In the genomic region with DNA sequence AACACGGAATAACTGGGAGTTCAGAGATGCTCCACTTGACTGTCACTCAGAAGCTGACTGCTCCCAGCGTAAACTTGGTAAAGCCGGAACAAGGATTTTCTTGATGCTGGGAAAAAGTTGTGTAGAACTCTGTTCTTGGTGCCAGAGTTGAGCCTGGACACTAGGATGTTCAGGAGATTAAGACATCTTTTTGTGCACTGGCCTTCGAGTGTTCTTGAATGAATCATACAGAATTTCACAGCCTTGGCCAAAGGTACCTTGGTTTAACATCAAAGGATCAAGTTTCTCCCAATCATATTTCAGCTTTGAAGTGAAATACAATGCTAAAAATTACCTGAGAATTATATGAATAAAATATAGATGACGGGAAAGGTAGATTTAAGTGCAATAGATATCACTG, we compare ENCODE assay signal across 6 cellular contexts.
DNase-seq lines count a peak whose midpoint lies in the region; ATAC-seq, FAIRE-seq and TF ChIP-seq lines count a peak whose summit lies in the region.
"Not testable (repeated sequence)": the region's sequence is repeated elsewhere in the genome, so short reads cannot be mapped to it uniquely, and the experiment has no call there.

No MANE protein-coding gene starts in this region.

- H3K79me1 ChIP-seq in H1 (ENCODE audit: low read depth, low read length) = not testable (repeated sequence)

- in situ Hi-C loops in K562 (cut with MboI) = loop anchor here (5.0 kb wide), 1 partner anchor 499 kb away; no protein-coding TSS in a partner anchor

- H3K4me1 ChIP-seq in K562 (replicated peaks in 1 of 2; ENCODE audit: control insufficient read depth in 2 of 2, insufficient read depth in 2 of 2, low read length in 2 of 2); H1 (replicated peaks in 1 of 4; ENCODE audit: control insufficient read depth in 3 of 4, insufficient read depth in 4 of 4, low read length in 3 of 4); kidney (ENCODE audit: control insufficient read depth in 1 of 2, insufficient read depth in 1 of 2, low read depth in 1 of 2, low read length in 2 of 2): not testable (repeated sequence)

- H3K27me3 Mint-ChIP-seq in T-helper 17 cell = not testable (repeated sequence)

- H2AK5ac ChIP-seq in H1 (ENCODE audit: low read depth, low read length) = not testable (repeated sequence)

- H3K23me2 ChIP-seq in H1 (ENCODE audit: low read depth, low read length) = not testable (repeated sequence)

- not testable (repeated sequence) for DNase-seq in GM12891 (ENCODE audit: insufficient read length, low spot score); H54 (ENCODE audit: insufficient read length, low spot score); T-helper 17 cell; K562 (ENCODE audit: extremely low read depth in 1 of 4, low spot score in 3 of 4); H1 (ENCODE audit: low read depth in 1 of 2, low spot score in 2 of 2); kidney

- not testable (repeated sequence) for H3K27me3 ChIP-seq in K562 (ENCODE audit: control insufficient read depth in 2 of 2, insufficient read depth in 2 of 2, low read length in 2 of 2); H1 (replicated peaks in 1 of 4; ENCODE audit: control insufficient read depth in 3 of 4, extremely low read depth in 1 of 4, insufficient read depth in 3 of 4, low read length in 3 of 4)

- H4K20me1 ChIP-seq in K562 (replicated peaks; ENCODE audit: control insufficient read depth, insufficient read depth, low read length); H1 (replicated peaks in 1 of 2; ENCODE audit: control insufficient read depth in 1 of 2, insufficient read depth in 2 of 2, low read length in 2 of 2): not testable (repeated sequence)

- not testable (repeated sequence) for H2BK120ac ChIP-seq in H1 (replicated peaks; ENCODE audit: low read depth, low read length)

- BruUV-seq in K562 (replicated peaks; lab: Mats Ljungman, UMichigan) = not testable (repeated sequence)

- not testable (repeated sequence) for H3K4ac ChIP-seq in H1 (replicated peaks; ENCODE audit: insufficient read length, low read depth, low read length)

- not testable (repeated sequence) for H2BK20ac ChIP-seq in H1 (ENCODE audit: low read length)

- not testable (repeated sequence) for H4K8ac ChIP-seq in H1 (ENCODE audit: extremely low read depth, insufficient read depth, low read length)

- not testable (repeated sequence) for H3K4me2 ChIP-seq in K562 (ENCODE audit: insufficient read depth, low read length); H1 (ENCODE audit: insufficient read depth in 1 of 2, low read depth in 2 of 2, low read length in 2 of 2)

- not testable (repeated sequence) for TF ChIP-seq EP300 in K562 (IDR thresholded peaks at IDR 0.05; ENCODE audit: low read length); H1 (IDR thresholded peaks at IDR 0.05; ENCODE audit: borderline replicate concordance in 1 of 2, low read depth in 2 of 2, low read length in 2 of 2)

- peak overlapping the region; percentile 9 for H3K27ac Mint-ChIP-seq in T-helper 17 cell

- not testable (repeated sequence) for TF ChIP-seq CTCF in K562 (IDR thresholded peaks at IDR 0.05 in 2 of 3, conservative IDR thresholded peaks at IDR 0.05 in 1 of 3; ENCODE audit: insufficient read depth in 2 of 3, low read depth in 1 of 3, low read length in 3 of 3); H1 (IDR thresholded peaks at IDR 0.05; ENCODE audit: control extremely low read depth in 1 of 3, insufficient read depth in 1 of 3, low read depth in 1 of 3, low read length in 3 of 3); kidney (IDR thresholded peaks at IDR 0.05; ENCODE audit: borderline replicate concordance, extremely low read depth, insufficient read depth)

- not testable (repeated sequence) for H3K27ac ChIP-seq in K562 (ENCODE audit: extremely low read depth, low read depth, low read length); H1 (ENCODE audit: low read depth, low read length); kidney (ENCODE audit: low read depth in 2 of 2, low read length in 2 of 2)

- not testable (repeated sequence) for H3K36me3 Mint-ChIP-seq in T-helper 17 cell (ENCODE audit: low read depth)

- not testable (repeated sequence) for H4K91ac ChIP-seq in H1 (replicated peaks; ENCODE audit: insufficient read length, low read length)

- POLR2A ChIA-PET in K562 (lab: Yijun Ruan, JAX); H1 (lab: Charles Lee; ENCODE audit: partially characterized antibody): not testable (repeated sequence)

- not testable (repeated sequence) for H3K23ac ChIP-seq in H1 (ENCODE audit: insufficient read length)

- not testable (repeated sequence) for H2BK15ac ChIP-seq in H1 (ENCODE audit: low read length)

- H3K36me3 ChIP-seq in K562 (ENCODE audit: control insufficient read depth, insufficient read depth, low read length) = peaks cover 11% of the 10 kb centered on the region; the same call in 1 of the 3 replicates
- not testable (repeated sequence) for H3K36me3 ChIP-seq in H1 (ENCODE audit: control insufficient read depth in 2 of 4, insufficient read depth in 4 of 4, low read length in 3 of 4); kidney (ENCODE audit: control insufficient read depth in 1 of 2, insufficient read depth in 2 of 2, low read length in 2 of 2)

- H3K56ac ChIP-seq in H1 (replicated peaks; ENCODE audit: insufficient read length, low read depth, low read length) = not testable (repeated sequence)

- ATAC-seq in T-helper 17 cell, K562: not testable (repeated sequence)

- not testable (repeated sequence) for TF ChIP-seq POLR2A in GM12891 (IDR thresholded peaks at IDR 0.05; ENCODE audit: low read depth, low read length); H54 (IDR thresholded peaks at IDR 0.05; ENCODE audit: low read depth, low read length); K562 (conservative IDR thresholded peaks at IDR 0.05); H1 (IDR thresholded peaks at IDR 0.05; ENCODE audit: control extremely low read depth in 1 of 2, low read depth in 2 of 2, low read length in 2 of 2)

- H3K9ac ChIP-seq in K562 (ENCODE audit: insufficient read depth in 1 of 2, low read depth in 2 of 2, low read length in 2 of 2); H1 (replicated peaks in 1 of 4; ENCODE audit: extremely low read depth in 1 of 4, low read depth in 3 of 4, low read length in 3 of 4); kidney (ENCODE audit: low read length in 2 of 2): not testable (repeated sequence)

- not testable (repeated sequence) for H3K4me3 ChIP-seq in K562; H1 (ENCODE audit: extremely low read depth in 1 of 4, insufficient read depth in 2 of 4, low read depth in 3 of 4, low read length in 4 of 4); kidney (ENCODE audit: low read length in 2 of 2)

- H3K9me1 ChIP-seq in K562 (ENCODE audit: control insufficient read depth, insufficient read depth, low read length) = not testable (repeated sequence)

- 38% methylated on average over 3 of the region's 5 CpGs for WGBS in K562 (ENCODE audit: insufficient coverage, low coverage, missing lambda C conversion rate)
- 90% methylated on average over 3 of the region's 5 CpGs; no CpG with 5 or more reads in 1 of the 2 experiments for WGBS in H1 (ENCODE audit: extremely low coverage in 1 of 2, insufficient coverage in 1 of 2, insufficient read length in 1 of 2, insufficient replicate concordance in 2 of 2, low coverage in 1 of 2, low lambda C conversion rate in 2 of 2, missing lambda C conversion rate in 1 of 2), 2 experiments

- not testable (repeated sequence) for H4K5ac ChIP-seq in H1 (ENCODE audit: insufficient read length, low read depth, low read length)

- H3K9me3 ChIP-seq in T-helper 17 cell (ENCODE audit: control insufficient read depth, low read length, poor library complexity, severe bottlenecking); K562 (replicated peaks; ENCODE audit: control insufficient read depth, insufficient read depth, low read depth, low read length); H1 (ENCODE audit: insufficient read depth in 2 of 2, low read depth in 1 of 2, low read length in 1 of 2); kidney (ENCODE audit: control insufficient read depth in 1 of 2, low read length in 2 of 2): not testable (repeated sequence)

- H3K18ac ChIP-seq in H1 (ENCODE audit: extremely low read depth, low read length) = not testable (repeated sequence)

- CTCF ChIA-PET in K562 (lab: Yijun Ruan, JAX; ENCODE audit: low intra/inter-chr PET ratio); H1 (lab: Charles Lee; ENCODE audit: partially characterized antibody): not testable (repeated sequence)

- H3K4me1 Mint-ChIP-seq in T-helper 17 cell = not testable (repeated sequence)

- H2BK12ac ChIP-seq in H1 (ENCODE audit: low read depth, low read length) = not testable (repeated sequence)

- not testable (repeated sequence) for H3K4me3 Mint-ChIP-seq in T-helper 17 cell

- not testable (repeated sequence) for H2AFZ ChIP-seq in K562 (ENCODE audit: low read depth, low read length); H1 (ENCODE audit: low read length)

- intact Hi-C loops in K562 (cut with micrococcal nuclease); kidney (cut with DNase I): not testable (repeated sequence)

- FAIRE-seq in GM12891 (lab: Jason Lieb, UNC) (peak; percentile 80), H54 (lab: Jason Lieb, UNC) (peak; percentile 36), K562 (lab: Jason Lieb, UNC) (peak; percentile 37), H1 (lab: Jason Lieb, UNC) (peak; percentile 80), kidney (lab: Jason Lieb, UNC) (peak; percentile 8)

- TF ChIP-seq RAD21 in K562 (CRISPR knock-in tag; conservative IDR thresholded peaks at IDR 0.05 in 1 of 2, IDR thresholded peaks at IDR 0.05 in 1 of 2); H1 (IDR thresholded peaks at IDR 0.05 in 1 of 2, conservative IDR thresholded peaks at IDR 0.05 in 1 of 2; ENCODE audit: low read depth in 2 of 2, low read length in 2 of 2): not testable (repeated sequence)

- not testable (repeated sequence) for H2BK5ac ChIP-seq in H1 (ENCODE audit: low read depth, low read length)

- H3K79me2 ChIP-seq in K562 (ENCODE audit: control insufficient read depth, insufficient read depth, low read length); H1 (ENCODE audit: control insufficient read depth in 1 of 2, insufficient read depth in 2 of 2, low read length in 2 of 2): not testable (repeated sequence)

- H3K14ac ChIP-seq in H1 (ENCODE audit: insufficient read length) = not testable (repeated sequence)
